Comparison of ENCODE assay signal across 10 cellular contexts in genomic region chr18:23137788-23138216, GRCh38. TPM values are rescaled to one million over a fixed set of nuclear protein-coding genes. Genes with fewer than 3 reads are reported as not detected.
DNase-seq lines count a peak whose midpoint lies in the region; ATAC-seq and TF ChIP-seq lines count a peak whose summit lies in the region.
"Had no signal": no experiment of that assay in that cellular context is flagged by ENCODE, and none has a peak within 500 bp of the region (broad histone marks: within the 10 kb centered on the region; RNA-seq: fewer than 3 reads in every experiment).

No MANE protein-coding gene starts in this region.

- no peak for TF ChIP-seq EP300 in tibial nerve (IDR thresholded peaks at IDR 0.05)

- no peak overlapping the region for H3K27ac Mint-ChIP-seq in activated T-cell treated with anti-CD3 and anti-CD28 coated beads, Interleukin-2, amount 50 U/mL, for 24 hours
- no peak overlapping the region for H3K27ac Mint-ChIP-seq in T-cell
- no peak overlapping the region for H3K27ac Mint-ChIP-seq in activated CD4-positive, alpha-beta memory T cell treated with anti-CD3 and anti-CD28 coated beads for 36 hours

- peak overlapping the region; percentile 65 for H3K4me3 Mint-ChIP-seq in activated T-cell treated with anti-CD3 and anti-CD28 coated beads, Interleukin-2, amount 50 U/mL, for 24 hours
- H3K4me3 Mint-ChIP-seq in T-cell, result peak overlapping the region in 2 of 3 donors; percentile 52 to 67
- H3K4me3 Mint-ChIP-seq in activated CD4-positive, alpha-beta memory T cell treated with anti-CD3 and anti-CD28 coated beads for 36 hours, result no peak overlapping the region

- H3K27me3 Mint-ChIP-seq in activated T-cell treated with anti-CD3 and anti-CD28 coated beads, Interleukin-2, amount 50 U/mL, for 24 hours, result peaks cover 50% of the 10 kb centered on the region
- H3K27me3 Mint-ChIP-seq in T-cell, result peaks cover 29 to 34% of the 10 kb centered on the region in 2 donors
- H3K27me3 Mint-ChIP-seq in activated CD4-positive, alpha-beta memory T cell treated with anti-CD3 and anti-CD28 coated beads for 36 hours, result peaks cover 37% of the 10 kb centered on the region

- in situ Hi-C loops in brain microvascular endothelial cell (cut with HindIII; ENCODE audit: low pct_ligation_motif_present, low sequenced_read_pairs), result no loop called here

- intact Hi-C loops in activated CD4-positive, alpha-beta memory T cell treated with anti-CD3 and anti-CD28 coated beads for 36 hours (cut with micrococcal nuclease), result no loop called here

- no peak for DNase-seq in activated T-cell treated with anti-CD3 and anti-CD28 coated beads, Interleukin-2, amount 50 U/mL, for 24 hours
- DNase-seq in activated T-cell treated with anti-CD3 and anti-CD28 coated beads, Interleukin-2, amount 50 U/mL, for 48 hours, result no peak
- DNase-seq in T-cell (no peak), tibial nerve (ENCODE audit: low spot score in 2 of 2) (no peak), dedifferentiated amniotic fluid mesenchymal stem cell (ENCODE audit: extremely low spot score) (no peak), brain microvascular endothelial cell (no peak)
- DNase-seq in activated CD4-positive, alpha-beta memory T cell treated with anti-CD3 and anti-CD28 coated beads for 36 hours, result no peak
- DNase-seq: OCI-M1 had no signal

- H3K4me3 ChIP-seq in iPS-18c (ENCODE audit: insufficient read depth, low read depth, low read length) (peak overlapping the region; percentile 84), tibial nerve (peak overlapping the region in 3 of 4 donors; percentile 67 to 95 (median 77)), brain microvascular endothelial cell (ENCODE audit: low read depth, low read length) (no peak overlapping the region)

- ATAC-seq in T-cell (replicated peaks in 1 of 4), result no peak

- WGBS in tibial nerve, 2 donors, result 78 to 83% methylated on average over 7 to 9 of the region's 9 CpGs

- H3K36me3 ChIP-seq in tibial nerve (no peaks in the 10 kb centered on the region), brain microvascular endothelial cell (replicated peaks) (no peaks in the 10 kb centered on the region)

- H3K9me3 ChIP-seq in iPS-18c (ENCODE audit: control insufficient read depth, insufficient read depth, low read length) (no peaks in the 10 kb centered on the region), tibial nerve (no peaks in the 10 kb centered on the region)

- no peaks in the 10 kb centered on the region for H3K9me3 Mint-ChIP-seq in activated T-cell treated with anti-CD3 and anti-CD28 coated beads, Interleukin-2, amount 50 U/mL, for 24 hours
- H3K9me3 Mint-ChIP-seq in T-cell, result no peaks in the 10 kb centered on the region
- no peaks in the 10 kb centered on the region for H3K9me3 Mint-ChIP-seq in activated CD4-positive, alpha-beta memory T cell treated with anti-CD3 and anti-CD28 coated beads for 36 hours

- POLR2A ChIA-PET in T-cell (lab: Charles Lee), result interaction anchor here (0.5 to 0.6 kb wide), 2 partner anchors 199 to 1451 kb away, joined by 3 to 5 read pairs; no protein-coding TSS in a partner anchor
- POLR2A ChIA-PET in activated CD4-positive, alpha-beta memory T cell treated with anti-CD3 and anti-CD28 coated beads for 36 hours (lab: Charles Lee), result no interaction called here

- CTCF ChIA-PET in T-cell (lab: Charles Lee), result no interaction called here
- CTCF ChIA-PET in activated CD4-positive, alpha-beta memory T cell treated with anti-CD3 and anti-CD28 coated beads for 36 hours (lab: Charles Lee), result no interaction called here

- TF ChIP-seq CTCF in tibial nerve (IDR thresholded peaks at IDR 0.05), result no peak
- no peak for TF ChIP-seq CTCF in brain microvascular endothelial cell (IDR thresholded peaks at IDR 0.05; ENCODE audit: low read depth, low read length, missing control alignments)

- peaks cover 14% of the 10 kb centered on the region for H3K4me1 Mint-ChIP-seq in activated T-cell treated with anti-CD3 and anti-CD28 coated beads, Interleukin-2, amount 50 U/mL, for 24 hours (ENCODE audit: low read depth)
- H3K4me1 Mint-ChIP-seq in T-cell, result peaks cover 8 to 18% (median 8%) of the 10 kb centered on the region in 3 donors
- H3K4me1 Mint-ChIP-seq in activated CD4-positive, alpha-beta memory T cell treated with anti-CD3 and anti-CD28 coated beads for 36 hours (ENCODE audit: low read depth), result peaks cover 11% of the 10 kb centered on the region

- H3K36me3 Mint-ChIP-seq in activated T-cell treated with anti-CD3 and anti-CD28 coated beads, Interleukin-2, amount 50 U/mL, for 24 hours (ENCODE audit: low read depth), result no peaks in the 10 kb centered on the region
- H3K36me3 Mint-ChIP-seq in T-cell, result no peaks in the 10 kb centered on the region
- peaks cover 2% of the 10 kb centered on the region for H3K36me3 Mint-ChIP-seq in activated CD4-positive, alpha-beta memory T cell treated with anti-CD3 and anti-CD28 coated beads for 36 hours

- TF ChIP-seq POLR2A in tibial nerve (IDR thresholded peaks at IDR 0.05), result no peak

- no peaks in the 10 kb centered on the region for H3K27me3 ChIP-seq in tibial nerve
- H3K27me3 ChIP-seq in brain microvascular endothelial cell (replicated peaks), result no peaks in the 10 kb centered on the region

- peak overlapping the region in 2 of 4 donors; percentile 90 to 92 for H3K27ac ChIP-seq in tibial nerve
- no peak overlapping the region for H3K27ac ChIP-seq in brain microvascular endothelial cell
- H3K27ac ChIP-seq: C4-2B had no signal

- H3K4me1 ChIP-seq in tibial nerve, result peaks cover 0 to 68% (median 31%) of the 10 kb centered on the region in 4 donors

RNA-seq across cellular contexts. Expression of gene CABLES1, which starts 2.5 kb away (rescaled TPM):
- total RNA-seq in T-cell, result 1 to 10 TPM in 2 of 5 donors, under 1 TPM in 3; 0.23 to 1.7 (median 0.85) TPM
- 10 to 100 TPM; 17.3 to 32.1 (median 21.2) TPM for total RNA-seq in tibial nerve
- total RNA-seq in activated CD4-positive, alpha-beta memory T cell treated with anti-CD3 and anti-CD28 coated beads for 36 hours, result 1 to 10 TPM; 1.2 to 2.2 TPM

Comparison
In these comparisons a context has a peak if more than half of its experiments do, and no peak if none do; other contexts are left out.
1. RNA of gene CABLES1, which starts 2.5 kb away (total RNA-seq): 17.3 to 32.1 TPM in tibial nerve; 1.2 to 2.2 TPM in activated CD4-positive, alpha-beta memory T cell treated with anti-CD3 and anti-CD28 coated beads for 36 hours and 0.23 to 1.7 TPM in T-cell; every median in the first group is over 4 times any median in the second.